Comparison of ENCODE assay signal across 1 cellular context in genomic region chr17:47203984-47204721, GRCh38.
TF ChIP-seq lines count a peak whose summit lies in the region.

No MANE protein-coding gene starts in this region.

TF ChIP-seq in SK-N-SH treated with all-trans-retinoic acid at 6 μM for 48 hours, 23 proteins besides CTCF, POLR2A, EP300 and RAD21 (continued from another document):
- no peak for TF ChIP-seq ARNTL (CRISPR knock-in tag; IDR thresholded peaks at IDR 0.05; ENCODE audit: borderline replicate concordance, low read depth)
- no peak for TF ChIP-seq ZNF565 (CRISPR knock-in tag; conservative IDR thresholded peaks at IDR 0.05; ENCODE audit: low read depth)
- TF ChIP-seq TCF4 (CRISPR knock-in tag; IDR thresholded peaks at IDR 0.05; ENCODE audit: borderline replicate concordance), result no peak
- TF ChIP-seq ZNF70 (CRISPR knock-in tag; IDR thresholded peaks at IDR 0.05), result no peak
- no peak for TF ChIP-seq TSHZ2 (CRISPR knock-in tag; IDR thresholded peaks at IDR 0.05)
